In genomic region chr1:1332774-1333480, GRCh38 we compare ENCODE assay signal across 17 cellular contexts. TPM values are rescaled to one million over a fixed set of nuclear protein-coding genes. Genes with fewer than 3 reads are reported as not detected.
A peak's percentile ranks its signal among the peaks of the same experiment; 100 is the strongest.
DNase-seq lines count a peak whose midpoint lies in the region; ATAC-seq, FAIRE-seq and TF ChIP-seq lines count a peak whose summit lies in the region.
"Had no signal": no experiment of that assay in that cellular context is flagged by ENCODE, and none has a peak within 500 bp of the region (broad histone marks: within the 10 kb centered on the region; RNA-seq: fewer than 3 reads in every experiment).

No MANE protein-coding gene starts in this region.

- H3K36me3 Mint-ChIP-seq in nephron progenitor cell (ENCODE audit: low read depth), result peaks cover 4% of the 10 kb centered on the region
- H3K36me3 Mint-ChIP-seq: stimulated activated effector memory CD8-positive, alpha-beta T cell treated with anti-CD3 and anti-CD28 coated beads, Interleukin-12 subunit alpha, Interleukin-12 subunit beta, amount 100 ng/mL, for 72 hours had no signal

- no peaks in the 10 kb centered on the region for H3K27me3 Mint-ChIP-seq in nephron progenitor cell (ENCODE audit: low read depth, poor library complexity)

- peaks cover 0 to 9% (median 0%) of the 10 kb centered on the region in 4 donors for H3K27me3 ChIP-seq in esophagus squamous epithelium
- no peaks in the 10 kb centered on the region for H3K27me3 ChIP-seq in small intestine (ENCODE audit: control insufficient read depth in 2 of 2, insufficient read depth in 2 of 2, low read length in 2 of 2)
- H3K27me3 ChIP-seq: body of pancreas, dorsolateral prefrontal cortex had no signal

- H3K4me1 ChIP-seq in esophagus squamous epithelium, result peaks cover 31 to 54% (median 33%) of the 10 kb centered on the region in 3 donors
- H3K4me1 ChIP-seq in small intestine (ENCODE audit: control insufficient read depth in 2 of 2, insufficient read depth in 1 of 2, low read depth in 1 of 2, low read length in 1 of 2), result no peaks in the 10 kb centered on the region

- H3K9me3 ChIP-seq in esophagus squamous epithelium, result no peaks in the 10 kb centered on the region
- H3K9me3 ChIP-seq in small intestine (ENCODE audit: control insufficient read depth, low read depth), result no peaks in the 10 kb centered on the region
- H3K9me3 ChIP-seq: body of pancreas had no signal

- peaks cover 4% of the 10 kb centered on the region for H3K4me1 Mint-ChIP-seq in nephron progenitor cell
- H3K4me1 Mint-ChIP-seq: activated naive CD4-positive, alpha-beta T cell treated with anti-CD3 and anti-CD28 coated beads, Interleukin-2, amount 10 ng/mL, durations not matched to agents 7 days and 5 days had no signal

- no peak for FAIRE-seq in small intestine (lab: Jason Lieb, UNC)
- FAIRE-seq: A204.1, urothelium cell line had no signal

- TF ChIP-seq CTCF in esophagus squamous epithelium (IDR thresholded peaks at IDR 0.05) (no peak), nephron progenitor cell (IDR thresholded peaks at IDR 0.05) (no peak)

- no peaks in the 10 kb centered on the region for H3K9me3 Mint-ChIP-seq in nephron progenitor cell
- H3K9me3 Mint-ChIP-seq: stimulated activated effector memory CD8-positive, alpha-beta T cell treated with anti-CD3 and anti-CD28 coated beads, Interleukin-12 subunit alpha, Interleukin-12 subunit beta, amount 100 ng/mL, for 72 hours had no signal

- no peak for ATAC-seq in HG03095 (IDR thresholded peaks at IDR 0.05; ENCODE audit: unreplicated experiment)
- ATAC-seq: body of pancreas; stimulated activated effector memory CD8-positive, alpha-beta T cell treated with anti-CD3 and anti-CD28 coated beads, Interleukin-12 subunit alpha, Interleukin-12 subunit beta, amount 100 ng/mL, for 72 hours had no signal

- no peak overlapping the region for H3K4me3 Mint-ChIP-seq in nephron progenitor cell
- H3K4me3 Mint-ChIP-seq: activated naive CD4-positive, alpha-beta T cell treated with anti-CD3 and anti-CD28 coated beads, Interleukin-2, amount 10 ng/mL, durations not matched to agents 7 days and 5 days; stimulated activated effector memory CD8-positive, alpha-beta T cell treated with anti-CD3 and anti-CD28 coated beads, Interleukin-12 subunit alpha, Interleukin-12 subunit beta, amount 100 ng/mL, for 72 hours; T-helper 2 cell treated with Interferon-gamma antibody and Interleukin-4, amounts not matched to agents 5 μg/mL and 100 μg/mL, for 36 hours had no signal

- TF ChIP-seq POLR2A in esophagus squamous epithelium (IDR thresholded peaks at IDR 0.05), result no peak

- H3K27ac Mint-ChIP-seq in nephron progenitor cell, result no peak overlapping the region
- H3K27ac Mint-ChIP-seq: activated naive CD4-positive, alpha-beta T cell treated with anti-CD3 and anti-CD28 coated beads, Interleukin-2, amount 10 ng/mL, durations not matched to agents 7 days and 5 days; stimulated activated effector memory CD8-positive, alpha-beta T cell treated with anti-CD3 and anti-CD28 coated beads, Interleukin-12 subunit alpha, Interleukin-12 subunit beta, amount 100 ng/mL, for 72 hours; T-helper 2 cell treated with Interferon-gamma antibody and Interleukin-4, amounts not matched to agents 5 μg/mL and 100 μg/mL, for 36 hours had no signal

- H3K27ac ChIP-seq in esophagus squamous epithelium (peak overlapping the region in 3 of 4 donors; percentile 23 to 53 (median 51)), small intestine (ENCODE audit: low read depth in 1 of 2, low read length in 1 of 2) (no peak overlapping the region)
- H3K27ac ChIP-seq: body of pancreas had no signal

- H3K4me3 ChIP-seq in esophagus squamous epithelium, result peak overlapping the region in 3 of 4 donors; percentile 18 to 23 (median 18)
- no peak overlapping the region for H3K4me3 ChIP-seq in small intestine (ENCODE audit: low read depth in 1 of 2, low read length in 2 of 2)
- H3K4me3 ChIP-seq: body of pancreas, dorsolateral prefrontal cortex had no signal

- intact Hi-C loops in esophagus squamous epithelium (cut with DNase I), result no loop called here

- peak; percentile 18 for DNase-seq in NCI-H1105 treated with DMSO at 0.1 percent for 48 hours (lab: John Stamatoyannopoulos, UW)
- no peak for DNase-seq in NCI-H1105 (lab: John Stamatoyannopoulos, UW)
- DNase-seq in esophagus squamous epithelium (lab: John Stamatoyannopoulos, UW), result no peak
- DNase-seq in small intestine, result peak; percentile 78
- DNase-seq in nephron progenitor cell, result no peak
- DNase-seq: activated naive CD4-positive, alpha-beta T cell treated with anti-CD3 and anti-CD28 coated beads, Interleukin-2, amount 10 ng/mL, durations not matched to agents 7 days and 5 days; EL; NCI-H187 treated with DMSO at 0.1 percent for 48 hours; NCI-H774; Right ventricle myocardium superior had no signal

- 31% methylated on average over 8 of the region's 48 CpGs; no CpG with 5 or more reads in 1 of the 2 donors for WGBS in esophagus squamous epithelium, 2 donors
- 25 to 76% (median 28%) methylated on average over 29 to 48 of the region's 48 CpGs for WGBS in small intestine, 3 donors

- peaks cover 12 to 40% (median 27%) of the 10 kb centered on the region in 3 donors for H3K36me3 ChIP-seq in esophagus squamous epithelium
- peaks cover 0 to 1% of the 10 kb centered on the region in 2 donors for H3K36me3 ChIP-seq in small intestine (ENCODE audit: control insufficient read depth in 2 of 2, insufficient read depth in 2 of 2, low read length in 2 of 2)

RNA-seq across cellular contexts. Expression of gene TAS1R3, which starts 1.8 kb away (rescaled TPM):
- total RNA-seq in esophagus squamous epithelium, result under 1 TPM; 0.13 to 0.57 (median 0.30) TPM
- polyA plus RNA-seq in small intestine, result under 1 TPM; 0.33 to 0.81 (median 0.45) TPM

RNA-seq across cellular contexts. Expression of gene CPTP, which starts 8.3 kb away (rescaled TPM):
- total RNA-seq in esophagus squamous epithelium, result 10 to 100 TPM; 27.7 to 75.2 (median 33.4) TPM
- 10 to 100 TPM; 26.1 to 71.3 (median 64.0) TPM for polyA plus RNA-seq in small intestine

RNA-seq across cellular contexts. Expression of gene INTS11, which starts 8.5 kb away (rescaled TPM):
- 10 to 100 TPM; 61.5 to 82.0 (median 63.6) TPM for total RNA-seq in esophagus squamous epithelium
- polyA plus RNA-seq in small intestine, result 100 to 1,000 TPM in 2 of 3 donors, 10 to 100 TPM in 1; 94.9 to 331 (median 245) TPM

RNA-seq across cellular contexts. Expression of gene DVL1, which starts 16.3 kb away (rescaled TPM):
- total RNA-seq in esophagus squamous epithelium, result 100 to 1,000 TPM in 1 of 4 donors, 10 to 100 TPM in 3; 63.5 to 111 (median 88.0) TPM
- polyA plus RNA-seq in small intestine, result 10 to 100 TPM; 52.6 to 88.8 (median 70.0) TPM

RNA-seq across cellular contexts. Expression of gene PUSL1, which starts 24.5 kb away (rescaled TPM):
- total RNA-seq in esophagus squamous epithelium, result 10 to 100 TPM; 20.0 to 52.5 (median 33.2) TPM
- 10 to 100 TPM; 16.8 to 22.7 (median 20.0) TPM for polyA plus RNA-seq in small intestine

Comparison
In these comparisons a context has a peak if more than half of its experiments do, and no peak if none do; other contexts are left out.
1. DNase-seq: peak in NCI-H1105 treated with DMSO at 0.1 percent for 48 hours (single experiment) and small intestine (single experiment); none in NCI-H1105 (single experiment), esophagus squamous epithelium (single experiment) and nephron progenitor cell (single experiment).
2. H3K27ac ChIP-seq: peak in esophagus squamous epithelium (3 of 4); none in small intestine (0 of 2).
3. H3K4me3 ChIP-seq: peak in esophagus squamous epithelium (3 of 4); none in small intestine (0 of 2).